Comparison of ENCODE assay signal across 13 cellular contexts in genomic region chr18:50334546-50335152, GRCh38. TPM values are rescaled to one million over a fixed set of nuclear protein-coding genes. Genes with fewer than 3 reads are reported as not detected.
DNase-seq lines count a peak whose midpoint lies in the region; ATAC-seq, FAIRE-seq and TF ChIP-seq lines count a peak whose summit lies in the region.
"Had no signal": no experiment of that assay in that cellular context is flagged by ENCODE, and none has a peak within 500 bp of the region (broad histone marks: within the 10 kb centered on the region; RNA-seq: fewer than 3 reads in every experiment).

No MANE protein-coding gene starts in this region.

- peak overlapping the region; percentile 1; the same call in 1 of the 2 replicates for H3K27ac ChIP-seq in MM.1S (ENCODE audit: low read length)
- H3K27ac ChIP-seq: epithelial cell of prostate had no signal

- H3K9me3 ChIP-seq in MM.1S (replicated peaks; ENCODE audit: insufficient read depth, low read length), result no peaks in the 10 kb centered on the region

- no peaks in the 10 kb centered on the region for H4K20me1 ChIP-seq in MM.1S (ENCODE audit: insufficient read depth, low read length)

- FAIRE-seq in urothelium cell line (lab: Jason Lieb, UNC), result no peak
- FAIRE-seq: bronchial epithelial cell had no signal

- H3F3A ChIP-seq in MM.1S (ENCODE audit: insufficient read depth, low read length), result no peaks in the 10 kb centered on the region

- intact Hi-C loops in Right ventricle myocardium inferior (cut with DNase I), result no loop called here

- DNase-seq in CD1c-positive myeloid dendritic cell (ENCODE audit: extremely low spot score) (peak; percentile 68), MM.1S (peak; percentile 52), COR-L47 (lab: John Stamatoyannopoulos, UW) (no peak), Right ventricle myocardium inferior (ENCODE audit: missing footprints) (no peak), NK-92 (lab: John Stamatoyannopoulos, UW; ENCODE audit: unreplicated experiment) (no peak), urothelium cell line (ENCODE audit: low spot score) (no peak)
- DNase-seq: NCI-H446, SHP77 treated with DMSO at 0.1 percent for 48 hours had no signal

- H3K4me2 ChIP-seq in MM.1S (ENCODE audit: low read depth, low read length), result peak overlapping the region; percentile 53

- H2AFZ ChIP-seq in MM.1S (ENCODE audit: low read length), result no peak overlapping the region

- peaks cover 39% of the 10 kb centered on the region for H3K4me1 ChIP-seq in MM.1S (ENCODE audit: low read length)

- H3K4me3 ChIP-seq in MM.1S (ENCODE audit: low read length), result 0 out of 2 replicates have a peak overlapping the region, but pooled peaks have one; percentile 12

- H3K9me2 ChIP-seq in MM.1S (replicated peaks; ENCODE audit: insufficient read depth, low read length), result no peaks in the 10 kb centered on the region

- peak; percentile 61 for ATAC-seq in GM19463 (IDR thresholded peaks at IDR 0.05; ENCODE audit: unreplicated experiment)
- peak; percentile 78 for ATAC-seq in HG02885 (IDR thresholded peaks at IDR 0.05; ENCODE audit: poor library complexity, unreplicated experiment)
- no peak for ATAC-seq in Right ventricle myocardium inferior
- ATAC-seq: activated T-helper 17 cell treated with anti-CD3 and anti-CD28 coated beads, Interleukin-2, amount 50 U/mL, for 72 hours had no signal

- H3K27me3 ChIP-seq in MM.1S (replicated peaks; ENCODE audit: insufficient read depth, low read length), result no peaks in the 10 kb centered on the region

- H3K9ac ChIP-seq in MM.1S (ENCODE audit: low read length), result no peak overlapping the region

- no peak for TF ChIP-seq CTCF in MM.1S (IDR thresholded peaks at IDR 0.05; ENCODE audit: low read length)

- no peaks in the 10 kb centered on the region for H3K79me2 ChIP-seq in MM.1S (ENCODE audit: low read length)

- no peaks in the 10 kb centered on the region for H3K36me3 ChIP-seq in MM.1S (replicated peaks; ENCODE audit: insufficient read depth, low read length)

RNA-seq across cellular contexts. Expression of gene SKA1, which starts 40.2 kb away (rescaled TPM):
- total RNA-seq in Right ventricle myocardium inferior, result 0.38 TPM

RNA-seq across cellular contexts. Expression of gene CXXC1, which starts 47.2 kb away (rescaled TPM):
- total RNA-seq in Right ventricle myocardium inferior, result 32.8 TPM

RNA-seq across cellular contexts. Expression of gene MBD1, which starts 53.3 kb away (rescaled TPM):
- 49.4 TPM for total RNA-seq in Right ventricle myocardium inferior

Comparison
In these comparisons a context has a peak if more than half of its experiments do, and no peak if none do; other contexts are left out.
1. DNase-seq: peak in CD1c-positive myeloid dendritic cell (single experiment) and MM.1S (single experiment); none in COR-L47 (single experiment), Right ventricle myocardium inferior (single experiment), NK-92 (single experiment) and urothelium cell line (single experiment).